ENCODE assay signal across 1 cellular context in the genomic region with DNA sequence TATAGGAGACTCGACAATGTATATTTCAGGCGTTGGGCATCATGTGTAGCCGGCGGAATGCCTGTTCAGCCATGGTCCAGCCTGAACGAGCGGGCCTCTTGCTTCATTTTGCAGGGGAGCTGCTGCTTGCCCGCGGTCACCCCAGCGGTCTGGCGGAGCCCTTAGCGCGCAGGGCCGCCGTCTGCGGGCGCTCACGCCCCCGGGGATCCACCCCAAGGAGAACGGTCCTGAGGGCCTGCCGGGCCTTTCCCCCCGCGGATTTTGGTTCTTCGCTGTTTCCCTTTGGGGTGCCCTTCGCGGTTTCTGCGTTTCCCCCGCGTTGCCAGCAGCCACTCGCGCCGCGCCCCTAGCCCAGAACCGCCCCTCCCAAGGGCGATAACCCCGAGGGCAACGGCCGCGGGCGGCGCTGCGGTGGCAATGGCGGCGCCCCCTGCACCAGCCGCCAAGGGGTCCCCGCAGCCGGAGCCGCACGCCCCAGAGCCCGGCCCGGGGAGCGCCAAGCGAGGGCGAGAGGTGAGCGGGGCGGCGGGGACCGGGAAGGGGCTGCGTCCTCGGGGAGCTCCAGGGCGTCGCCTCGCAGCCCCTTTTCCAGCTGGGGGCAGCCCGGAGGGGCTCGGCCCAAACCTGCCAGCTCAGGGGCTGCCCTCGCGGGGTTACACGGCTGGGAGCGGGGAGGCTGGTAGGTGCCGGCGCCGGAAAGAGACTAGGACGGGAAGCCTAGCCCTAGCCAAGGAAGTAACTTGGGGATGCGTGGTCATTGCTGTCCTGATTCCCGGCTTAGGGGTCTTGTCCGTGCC.
TF ChIP-seq lines count a peak whose summit lies in the region.

MFSD2B (plus strand) TSS at position 406 of the 797 bp plus-strand sequence; CDS start at position 418, 12 bp downstream.

TF ChIP-seq in K562, 482 proteins besides CTCF, POLR2A, EP300 and RAD21 (continues in another document):
- TF ChIP-seq MGA (IDR thresholded peaks at IDR 0.05), result peak; percentile 65
- TF ChIP-seq, protein P1, sequence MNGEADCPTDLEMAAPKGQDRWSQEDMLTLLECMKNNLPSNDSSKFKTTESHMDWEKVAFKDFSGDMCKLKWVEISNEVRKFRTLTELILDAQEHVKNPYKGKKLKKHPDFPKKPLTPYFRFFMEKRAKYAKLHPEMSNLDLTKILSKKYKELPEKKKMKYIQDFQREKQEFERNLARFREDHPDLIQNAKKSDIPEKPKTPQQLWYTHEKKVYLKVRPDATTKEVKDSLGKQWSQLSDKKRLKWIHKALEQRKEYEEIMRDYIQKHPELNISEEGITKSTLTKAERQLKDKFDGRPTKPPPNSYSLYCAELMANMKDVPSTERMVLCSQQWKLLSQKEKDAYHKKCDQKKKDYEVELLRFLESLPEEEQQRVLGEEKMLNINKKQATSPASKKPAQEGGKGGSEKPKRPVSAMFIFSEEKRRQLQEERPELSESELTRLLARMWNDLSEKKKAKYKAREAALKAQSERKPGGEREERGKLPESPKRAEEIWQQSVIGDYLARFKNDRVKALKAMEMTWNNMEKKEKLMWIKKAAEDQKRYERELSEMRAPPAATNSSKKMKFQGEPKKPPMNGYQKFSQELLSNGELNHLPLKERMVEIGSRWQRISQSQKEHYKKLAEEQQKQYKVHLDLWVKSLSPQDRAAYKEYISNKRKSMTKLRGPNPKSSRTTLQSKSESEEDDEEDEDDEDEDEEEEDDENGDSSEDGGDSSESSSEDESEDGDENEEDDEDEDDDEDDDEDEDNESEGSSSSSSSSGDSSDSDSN (IDR thresholded peaks at IDR 0.05; ENCODE audit: borderline replicate concordance in 1 of 2, low read depth in 2 of 2, low read length in 2 of 2), result peak in 1 of 2 experiments; percentile 60; a peak in 1 of 4 replicates
- TF ChIP-seq NFE2 (IDR thresholded peaks at IDR 0.05; ENCODE audit: low read depth), result no peak
- no peak for TF ChIP-seq CSDE1 (IDR thresholded peaks at IDR 0.05)
- peak; percentile 44 for TF ChIP-seq RB1 (IDR thresholded peaks at IDR 0.05; ENCODE audit: low read depth)
- TF ChIP-seq SMARCE1 (IDR thresholded peaks at IDR 0.05), result no peak; the same call in 1 of the 2 replicates
- TF ChIP-seq NR2C2 (CRISPR knock-in tag; IDR thresholded peaks at IDR 0.05), result no peak
- peak; percentile 79 for TF ChIP-seq NR2C2 (tag; IDR thresholded peaks at IDR 0.05)
- TF ChIP-seq ATF1 (CRISPR knock-in tag; IDR thresholded peaks at IDR 0.05), result no peak
- peak; percentile 12; the same call in 1 of the 2 replicates for TF ChIP-seq ATF1 (tag; IDR thresholded peaks at IDR 0.05)
- no peak for TF ChIP-seq RCOR1 (IDR thresholded peaks at IDR 0.05; ENCODE audit: borderline replicate concordance in 1 of 2, low read depth in 2 of 2, low read length in 2 of 2)
- peak; percentile 72; the same call in 1 of the 2 replicates for TF ChIP-seq ILF3 (IDR thresholded peaks at IDR 0.05; ENCODE audit: borderline replicate concordance)
- TF ChIP-seq, protein P2, sequence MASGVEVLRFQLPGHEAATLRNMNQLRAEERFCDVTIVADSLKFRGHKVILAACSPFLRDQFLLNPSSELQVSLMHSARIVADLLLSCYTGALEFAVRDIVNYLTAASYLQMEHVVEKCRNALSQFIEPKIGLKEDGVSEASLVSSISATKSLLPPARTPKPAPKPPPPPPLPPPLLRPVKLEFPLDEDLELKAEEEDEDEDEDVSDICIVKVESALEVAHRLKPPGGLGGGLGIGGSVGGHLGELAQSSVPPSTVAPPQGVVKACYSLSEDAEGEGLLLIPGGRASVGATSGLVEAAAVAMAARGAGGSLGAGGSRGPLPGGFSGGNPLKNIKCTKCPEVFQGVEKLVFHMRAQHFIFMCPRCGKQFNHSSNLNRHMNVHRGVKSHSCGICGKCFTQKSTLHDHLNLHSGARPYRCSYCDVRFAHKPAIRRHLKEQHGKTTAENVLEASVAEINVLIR (CRISPR knock-in tag; IDR thresholded peaks at IDR 0.05), result no peak
- TF ChIP-seq, protein P3, sequence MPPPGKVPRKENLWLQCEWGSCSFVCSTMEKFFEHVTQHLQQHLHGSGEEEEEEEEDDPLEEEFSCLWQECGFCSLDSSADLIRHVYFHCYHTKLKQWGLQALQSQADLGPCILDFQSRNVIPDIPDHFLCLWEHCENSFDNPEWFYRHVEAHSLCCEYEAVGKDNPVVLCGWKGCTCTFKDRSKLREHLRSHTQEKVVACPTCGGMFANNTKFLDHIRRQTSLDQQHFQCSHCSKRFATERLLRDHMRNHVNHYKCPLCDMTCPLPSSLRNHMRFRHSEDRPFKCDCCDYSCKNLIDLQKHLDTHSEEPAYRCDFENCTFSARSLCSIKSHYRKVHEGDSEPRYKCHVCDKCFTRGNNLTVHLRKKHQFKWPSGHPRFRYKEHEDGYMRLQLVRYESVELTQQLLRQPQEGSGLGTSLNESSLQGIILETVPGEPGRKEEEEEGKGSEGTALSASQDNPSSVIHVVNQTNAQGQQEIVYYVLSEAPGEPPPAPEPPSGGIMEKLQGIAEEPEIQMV (tag; conservative IDR thresholded peaks at IDR 0.05; ENCODE audit: low read depth), result no peak
- TF ChIP-seq, protein P4, sequence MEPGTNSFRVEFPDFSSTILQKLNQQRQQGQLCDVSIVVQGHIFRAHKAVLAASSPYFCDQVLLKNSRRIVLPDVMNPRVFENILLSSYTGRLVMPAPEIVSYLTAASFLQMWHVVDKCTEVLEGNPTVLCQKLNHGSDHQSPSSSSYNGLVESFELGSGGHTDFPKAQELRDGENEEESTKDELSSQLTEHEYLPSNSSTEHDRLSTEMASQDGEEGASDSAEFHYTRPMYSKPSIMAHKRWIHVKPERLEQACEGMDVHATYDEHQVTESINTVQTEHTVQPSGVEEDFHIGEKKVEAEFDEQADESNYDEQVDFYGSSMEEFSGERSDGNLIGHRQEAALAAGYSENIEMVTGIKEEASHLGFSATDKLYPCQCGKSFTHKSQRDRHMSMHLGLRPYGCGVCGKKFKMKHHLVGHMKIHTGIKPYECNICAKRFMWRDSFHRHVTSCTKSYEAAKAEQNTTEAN (CRISPR knock-in tag; IDR thresholded peaks at IDR 0.05), result 0 out of 2 replicates have a peak, but pooled peaks have one; percentile 76
- no peak for TF ChIP-seq HDAC6 (IDR thresholded peaks at IDR 0.05; ENCODE audit: low read depth, low read length)
